9 cellular contexts compared by ENCODE assay signal in genomic region chr20:4962257-4962855, GRCh38. TPM values are rescaled to one million over a fixed set of nuclear protein-coding genes. Genes with fewer than 3 reads are reported as not detected.
DNase-seq lines count a peak whose midpoint lies in the region; ATAC-seq and TF ChIP-seq lines count a peak whose summit lies in the region.
"Had no signal": no experiment of that assay in that cellular context is flagged by ENCODE, and none has a peak within 500 bp of the region (broad histone marks: within the 10 kb centered on the region; RNA-seq: fewer than 3 reads in every experiment).

No MANE protein-coding gene starts in this region.

- CTCF ChIA-PET in activated CD4-positive, alpha-beta memory T cell treated with anti-CD3 and anti-CD28 coated beads, Interleukin-2, amount 10 ng/mL, durations not matched to agents 7 days and 5 days (lab: Charles Lee) = interaction anchor here (0.8 to 1.9 kb wide), 8 partner anchors 11 to 203 kb away, joined by 3 to 8 read pairs (median 4); no protein-coding TSS in a partner anchor

- DNase-seq in activated CD8-positive, alpha-beta memory T cell treated with anti-CD3 and anti-CD28 coated beads, Interleukin-2, amount 50 U/mL, for 4 hours = peak; percentile 17
- DNase-seq in activated CD8-positive, alpha-beta memory T cell treated with anti-CD3 and anti-CD28 coated beads for 24 hours = no peak
- DNase-seq in activated CD4-positive, alpha-beta memory T cell treated with anti-CD3 and anti-CD28 coated beads, Interleukin-2, amount 10 ng/mL, durations not matched to agents 7 days and 5 days = peak; percentile 68
- DNase-seq in stimulated activated naive CD8-positive, alpha-beta T cell treated with anti-CD3 and anti-CD28 coated beads, Interleukin-15, amount 100 ng/mL, for 72 hours = peak in 1 of 2 donors; percentile 18
- DNase-seq in foreskin keratinocyte (no peak), DMS79 (lab: John Stamatoyannopoulos, UW) (no peak)
- DNase-seq: NCI-H510A treated with DMSO at 0.1 percent for 48 hours had no signal

- H3K36me3 Mint-ChIP-seq in activated CD4-positive, alpha-beta memory T cell treated with anti-CD3 and anti-CD28 coated beads, Interleukin-2, amount 10 ng/mL, durations not matched to agents 7 days and 5 days (ENCODE audit: low read depth) = peaks cover 4% of the 10 kb centered on the region

- peak overlapping the region; percentile 94 for H3K27ac Mint-ChIP-seq in activated CD4-positive, alpha-beta memory T cell treated with anti-CD3 and anti-CD28 coated beads, Interleukin-2, amount 10 ng/mL, durations not matched to agents 7 days and 5 days
- H3K27ac Mint-ChIP-seq in stimulated activated naive CD8-positive, alpha-beta T cell treated with anti-CD3 and anti-CD28 coated beads, Interleukin-15, amount 100 ng/mL, for 72 hours = peak overlapping the region; percentile 94 to 98

- no peaks in the 10 kb centered on the region for H3K4me1 ChIP-seq in foreskin keratinocyte

- no peak for TF ChIP-seq CTCF in foreskin keratinocyte (conservative IDR thresholded peaks at IDR 0.05)

- H3K27me3 Mint-ChIP-seq in activated CD4-positive, alpha-beta memory T cell treated with anti-CD3 and anti-CD28 coated beads, Interleukin-2, amount 10 ng/mL, durations not matched to agents 7 days and 5 days = no peaks in the 10 kb centered on the region
- H3K27me3 Mint-ChIP-seq in stimulated activated naive CD8-positive, alpha-beta T cell treated with anti-CD3 and anti-CD28 coated beads, Interleukin-15, amount 100 ng/mL, for 72 hours = no peaks in the 10 kb centered on the region

- H3K27me3 ChIP-seq in layer of hippocampus (ENCODE audit: control insufficient read depth, insufficient read depth, low read length) (no peaks in the 10 kb centered on the region), foreskin keratinocyte (no peaks in the 10 kb centered on the region)

- peak; percentile 77 for ATAC-seq in stimulated activated naive CD8-positive, alpha-beta T cell treated with anti-CD3 and anti-CD28 coated beads, Interleukin-15, amount 100 ng/mL, for 72 hours
- ATAC-seq in HG02852 (IDR thresholded peaks at IDR 0.05; ENCODE audit: unreplicated experiment) (no peak), foreskin keratinocyte (no peak)

- peak overlapping the region; percentile 5 for H3K4me3 Mint-ChIP-seq in activated CD4-positive, alpha-beta memory T cell treated with anti-CD3 and anti-CD28 coated beads, Interleukin-2, amount 10 ng/mL, durations not matched to agents 7 days and 5 days
- H3K4me3 Mint-ChIP-seq in stimulated activated naive CD8-positive, alpha-beta T cell treated with anti-CD3 and anti-CD28 coated beads, Interleukin-15, amount 100 ng/mL, for 72 hours = peak overlapping the region; percentile 54 to 72

- H3K27ac ChIP-seq in layer of hippocampus (ENCODE audit: low read depth, low read length) (peak overlapping the region; percentile 6), foreskin keratinocyte (no peak overlapping the region)

- H3K4me1 Mint-ChIP-seq in activated CD4-positive, alpha-beta memory T cell treated with anti-CD3 and anti-CD28 coated beads, Interleukin-2, amount 10 ng/mL, durations not matched to agents 7 days and 5 days = peaks cover 25% of the 10 kb centered on the region
- peaks cover 28% of the 10 kb centered on the region for H3K4me1 Mint-ChIP-seq in stimulated activated naive CD8-positive, alpha-beta T cell treated with anti-CD3 and anti-CD28 coated beads, Interleukin-15, amount 100 ng/mL, for 72 hours

- POLR2A ChIA-PET in activated CD4-positive, alpha-beta memory T cell treated with anti-CD3 and anti-CD28 coated beads, Interleukin-2, amount 10 ng/mL, durations not matched to agents 7 days and 5 days (lab: Charles Lee) = interaction anchor here (0.7 to 2.0 kb wide), 5 partner anchors 38 to 157 kb away, joined by 3 to 10 read pairs (median 3); partner anchors contain the start of gene PCNA

- no peaks in the 10 kb centered on the region for H3K9me3 Mint-ChIP-seq in activated CD4-positive, alpha-beta memory T cell treated with anti-CD3 and anti-CD28 coated beads, Interleukin-2, amount 10 ng/mL, durations not matched to agents 7 days and 5 days
- H3K9me3 Mint-ChIP-seq in stimulated activated naive CD8-positive, alpha-beta T cell treated with anti-CD3 and anti-CD28 coated beads, Interleukin-15, amount 100 ng/mL, for 72 hours = no peaks in the 10 kb centered on the region

RNA-seq across cellular contexts. Expression of gene SLC23A2, which starts 39.0 kb away (rescaled TPM):
- 10 to 100 TPM; 12.9 to 14.1 TPM for total RNA-seq in activated CD4-positive, alpha-beta memory T cell treated with anti-CD3 and anti-CD28 coated beads, Interleukin-2, amount 10 ng/mL, durations not matched to agents 7 days and 5 days
- 12.0 and 12.7 TPM in 2 replicates for total RNA-seq in foreskin keratinocyte
- 3.4 and 3.5 TPM in 2 replicates for polyA plus RNA-seq in foreskin keratinocyte

Comparison
In these comparisons a context has a peak if more than half of its experiments do, and no peak if none do; other contexts are left out.
1. DNase-seq: peak in activated CD8-positive, alpha-beta memory T cell treated with anti-CD3 and anti-CD28 coated beads, Interleukin-2, amount 50 U/mL, for 4 hours (single experiment) and activated CD4-positive, alpha-beta memory T cell treated with anti-CD3 and anti-CD28 coated beads, Interleukin-2, amount 10 ng/mL, durations not matched to agents 7 days and 5 days (single experiment); none in activated CD8-positive, alpha-beta memory T cell treated with anti-CD3 and anti-CD28 coated beads for 24 hours (single experiment), foreskin keratinocyte (0 of 2) and DMS79 (single experiment).